In the genomic region with DNA sequence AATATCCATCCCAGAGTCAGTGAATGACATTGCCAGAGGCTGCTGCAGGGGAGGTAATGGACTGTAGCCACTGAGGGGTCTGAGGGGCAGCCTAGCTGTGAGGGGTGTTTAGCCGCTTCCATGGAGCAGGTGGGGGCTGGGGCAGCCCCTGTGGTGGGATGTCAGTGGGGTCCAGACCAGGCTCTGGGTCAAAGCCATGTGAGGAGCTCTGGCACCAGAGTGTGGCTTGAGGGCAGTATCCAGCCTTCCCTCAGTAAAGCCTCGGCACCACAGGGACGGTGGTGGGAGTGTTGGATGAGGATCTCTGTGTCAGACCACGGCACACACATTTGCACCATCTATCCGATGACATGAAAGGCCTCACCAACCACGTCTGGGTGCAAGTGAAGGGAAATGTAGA, we compare ENCODE assay signal across 22 cellular contexts.
"Had no signal": no experiment of that assay in that cellular context is flagged by ENCODE, and none has a peak within 500 bp of the region (broad histone marks: within the 10 kb centered on the region; RNA-seq: fewer than 3 reads in every experiment).

No MANE protein-coding gene starts in this region.

- H3K36me3 Mint-ChIP-seq: immature natural killer cell, natural killer cell had no signal

- H3K9me3 ChIP-seq: esophagus squamous epithelium, heart right ventricle, lower lobe of right lung, ovary, psoas muscle, stomach, thyroid gland had no signal

- DNase-seq: dermis blood vessel endothelial cell; effector memory CD4-positive, alpha-beta T cell; erythroblast; esophagus squamous epithelium; foreskin melanocyte; heart right ventricle; hippocampal formation; immature natural killer cell; left ventricle myocardium superior; lower lobe of right lung; natural killer cell; occipital lobe; psoas muscle; stimulated activated CD4-positive, alpha-beta T cell treated with anti-CD3 and anti-CD28 coated beads, Interleukin-15, amount 100 ng/mL, for 24 hours; stimulated activated CD4-positive, alpha-beta T cell treated with anti-CD3 and anti-CD28 coated beads, Interleukin-2, amount 100 ng/mL, for 48 hours; stimulated activated naive CD4-positive, alpha-beta T cell; stomach; thyroid gland; trophoblast cell had no signal

- H3K4me3 ChIP-seq: coronary artery, esophagus squamous epithelium, heart right ventricle, lower lobe of right lung, ovary, psoas muscle, skin epidermis, stomach, thyroid gland had no signal

- H3K27ac ChIP-seq: coronary artery, esophagus squamous epithelium, heart right ventricle, lower lobe of right lung, ovary, psoas muscle, skin epidermis, stomach, thyroid gland had no signal

- H3K4me3 Mint-ChIP-seq: immature natural killer cell, natural killer cell had no signal

- H3K4me1 ChIP-seq: esophagus squamous epithelium, heart right ventricle, lower lobe of right lung, psoas muscle, stomach, thyroid gland had no signal

- H3K4me1 Mint-ChIP-seq: immature natural killer cell, natural killer cell had no signal

- H3K36me3 ChIP-seq: esophagus squamous epithelium, heart right ventricle, lower lobe of right lung, ovary, stomach, thyroid gland had no signal

- H3K27ac Mint-ChIP-seq: immature natural killer cell, natural killer cell had no signal

- H3K27me3 ChIP-seq: ovary, thyroid gland had no signal

- H3K9me3 Mint-ChIP-seq: immature natural killer cell, natural killer cell had no signal
